Comparison of ENCODE assay signal across 30 cellular contexts in the genomic region with DNA sequence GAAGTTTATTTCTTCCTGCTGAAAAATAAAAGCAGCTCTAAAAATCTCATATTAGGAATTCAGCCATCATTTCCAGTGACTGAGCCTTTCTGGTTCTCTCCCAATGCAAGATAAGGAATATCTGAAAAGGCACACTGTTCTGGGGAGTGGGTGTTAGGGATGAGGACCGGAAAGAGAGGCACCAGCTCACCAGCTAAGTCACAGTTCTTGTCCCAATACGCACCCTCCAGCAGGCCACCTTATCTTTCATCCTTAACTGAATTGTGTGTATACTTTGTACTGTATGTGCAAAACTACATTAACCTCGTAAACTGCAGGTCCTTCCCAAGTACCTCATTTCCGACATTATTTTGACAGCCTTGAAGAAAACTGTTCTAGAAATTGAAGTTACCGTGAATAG.
"Had no signal": no experiment of that assay in that cellular context is flagged by ENCODE, and none has a peak within 500 bp of the region (broad histone marks: within the 10 kb centered on the region; RNA-seq: fewer than 3 reads in every experiment).

No MANE protein-coding gene starts in this region.

- ATAC-seq: left ventricle myocardium superior; sciatic nerve; stimulated activated effector memory CD8-positive, alpha-beta T cell treated with anti-CD3 and anti-CD28 coated beads, Interleukin-12 subunit alpha, Interleukin-12 subunit beta, amount 100 ng/mL, for 72 hours; T-helper 17 cell had no signal

- H3K4me3 ChIP-seq: esophagus squamous epithelium, ovary, skin epidermis, stomach, thyroid gland, upper lobe of left lung had no signal

- FAIRE-seq: astrocyte, frontal cortex, islet of Langerhans had no signal

- H3K4me1 Mint-ChIP-seq: stimulated activated effector memory CD8-positive, alpha-beta T cell treated with anti-CD3 and anti-CD28 coated beads, Interleukin-12 subunit alpha, Interleukin-12 subunit beta, amount 100 ng/mL, for 72 hours had no signal

- H3K36me3 ChIP-seq: brain microvascular endothelial cell, ovary had no signal

- DNase-seq: activated CD4-positive, alpha-beta T cell treated with anti-CD3 and anti-CD28 coated beads for 4 hours; activated CD4-positive, alpha-beta T cell treated with anti-CD3 and anti-CD28 coated beads, Interleukin-2, amount 50 U/mL, for 4 hours; activated CD8-positive, alpha-beta memory T cell treated with anti-CD3 and anti-CD28 coated beads for 24 hours; activated effector memory CD4-positive, alpha-beta T cell treated with anti-CD3 and anti-CD28 coated beads, Interleukin-2, amount 50 U/mL, for 16 hours; activated naive CD4-positive, alpha-beta T cell treated with anti-CD3 and anti-CD28 coated beads for 36 hours; activated naive CD8-positive, alpha-beta T cell treated with anti-CD3 and anti-CD28 coated beads, Interleukin-2, amount 10 ng/mL, durations not matched to agents 7 days and 5 days; amniotic stem cell; brain microvascular endothelial cell; caudate nucleus; cortex of kidney; esophagus squamous epithelium; glutamatergic neuron; left ventricle myocardium superior; naive B cell; nephron progenitor cell; ovary; retina; stimulated activated CD4-positive, alpha-beta T cell treated with anti-CD3 and anti-CD28 coated beads, Interleukin-4, amount 100 ng/mL, for 24 hours; stomach; T-helper 17 cell; T1000; thyroid gland; upper lobe of left lung had no signal

- H3K27ac ChIP-seq: brain microvascular endothelial cell, esophagus squamous epithelium, ovary, skin epidermis, stomach, thyroid gland, upper lobe of left lung had no signal

- H3K27ac Mint-ChIP-seq: activated naive CD4-positive, alpha-beta T cell treated with anti-CD3 and anti-CD28 coated beads for 36 hours; activated naive CD8-positive, alpha-beta T cell treated with anti-CD3 and anti-CD28 coated beads, Interleukin-2, amount 10 ng/mL, durations not matched to agents 7 days and 5 days; progenitor cell of endocrine pancreas; stimulated activated effector memory CD8-positive, alpha-beta T cell treated with anti-CD3 and anti-CD28 coated beads, Interleukin-12 subunit alpha, Interleukin-12 subunit beta, amount 100 ng/mL, for 72 hours; T-helper 17 cell had no signal

- H3K9me3 Mint-ChIP-seq: activated naive CD4-positive, alpha-beta T cell treated with anti-CD3 and anti-CD28 coated beads for 36 hours; activated naive CD8-positive, alpha-beta T cell treated with anti-CD3 and anti-CD28 coated beads, Interleukin-2, amount 10 ng/mL, durations not matched to agents 7 days and 5 days; naive B cell; nephron progenitor cell; stimulated activated effector memory CD8-positive, alpha-beta T cell treated with anti-CD3 and anti-CD28 coated beads, Interleukin-12 subunit alpha, Interleukin-12 subunit beta, amount 100 ng/mL, for 72 hours had no signal

- H3K27me3 ChIP-seq: brain microvascular endothelial cell, esophagus squamous epithelium, ovary, stomach, thyroid gland, upper lobe of left lung had no signal

- H3K27me3 Mint-ChIP-seq: activated naive CD8-positive, alpha-beta T cell treated with anti-CD3 and anti-CD28 coated beads, Interleukin-2, amount 10 ng/mL, durations not matched to agents 7 days and 5 days; naive B cell; progenitor cell of endocrine pancreas; T-helper 17 cell had no signal

- H3K9me3 ChIP-seq: esophagus squamous epithelium, ovary, stomach, thyroid gland, upper lobe of left lung had no signal

- H3K4me3 Mint-ChIP-seq: activated naive CD4-positive, alpha-beta T cell treated with anti-CD3 and anti-CD28 coated beads for 36 hours; activated naive CD8-positive, alpha-beta T cell treated with anti-CD3 and anti-CD28 coated beads, Interleukin-2, amount 10 ng/mL, durations not matched to agents 7 days and 5 days; naive B cell; nephron progenitor cell; stimulated activated effector memory CD8-positive, alpha-beta T cell treated with anti-CD3 and anti-CD28 coated beads, Interleukin-12 subunit alpha, Interleukin-12 subunit beta, amount 100 ng/mL, for 72 hours; T-helper 17 cell had no signal
